In the genomic region with DNA sequence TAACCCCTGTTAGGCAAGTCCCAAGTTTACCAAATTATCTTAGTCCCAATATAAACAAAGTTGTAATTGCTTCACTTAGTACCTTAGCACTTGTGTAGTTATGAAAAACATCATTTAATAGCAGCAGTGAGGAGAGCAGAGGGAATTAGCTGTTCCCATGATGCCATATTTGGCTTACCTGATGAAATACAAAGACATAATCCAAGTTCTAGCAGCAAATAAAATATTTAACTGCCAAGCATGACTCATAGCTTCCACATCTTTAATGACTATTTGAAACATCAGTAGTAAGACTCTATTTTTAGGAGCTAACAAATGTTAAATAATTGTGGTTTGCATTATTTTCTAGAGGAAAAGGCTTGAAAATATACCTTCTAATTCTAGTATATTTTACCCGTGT, we compare ENCODE assay signal across 14 cellular contexts.
DNase-seq lines count a peak whose midpoint lies in the region; ATAC-seq, FAIRE-seq and TF ChIP-seq lines count a peak whose summit lies in the region.
"Had no signal": no experiment of that assay in that cellular context is flagged by ENCODE, and none has a peak within 500 bp of the region (broad histone marks: within the 10 kb centered on the region; RNA-seq: fewer than 3 reads in every experiment).

No MANE protein-coding gene starts in this region.

- no peak for TF ChIP-seq POLR2A in GM12891 (IDR thresholded peaks at IDR 0.05; ENCODE audit: low read depth, low read length)

- H3K27ac ChIP-seq in AG04450 (ENCODE audit: low read depth, low read length) (no peak overlapping the region), ascending aorta (no peak overlapping the region)
- H3K27ac ChIP-seq: HL-60, tibial nerve had no signal

- H3K27me3 ChIP-seq in AG04450 (ENCODE audit: control insufficient read depth, insufficient read depth, low read length) (no peaks in the 10 kb centered on the region), ascending aorta (no peaks in the 10 kb centered on the region)
- H3K27me3 ChIP-seq: tibial nerve had no signal

- POLR2A ChIA-PET in AG04450 (lab: Yijun Ruan, JAX): no interaction called here

- CTCF ChIA-PET in AG04450 (lab: Charles Lee): interaction anchor here (0.7 to 2.2 kb wide), 7 partner anchors 8 to 220 kb away, joined by 3 to 25 read pairs (median 7); no protein-coding TSS in a partner anchor

- no peaks in the 10 kb centered on the region for H3K9me3 ChIP-seq in AG04450 (ENCODE audit: control insufficient read depth, insufficient read depth, low read length)
- no peaks in the 10 kb centered on the region for H3K9me3 ChIP-seq in ascending aorta
- H3K9me3 ChIP-seq: tibial nerve had no signal

- in situ Hi-C loops in astrocyte of the spinal cord (cut with HindIII; ENCODE audit: low sequenced_read_pairs): no loop called here

- H3K36me3 ChIP-seq in ascending aorta: no peaks in the 10 kb centered on the region
- H3K36me3 ChIP-seq: tibial nerve had no signal

- ATAC-seq in GM19397 (IDR thresholded peaks at IDR 0.05; ENCODE audit: unreplicated experiment): no peak

- intact Hi-C loops in ascending aorta (cut with DNase I): no loop called here

- TF ChIP-seq CTCF in AG04450 (IDR thresholded peaks at IDR 0.05; ENCODE audit: low read depth, low read length) (no peak), astrocyte of the spinal cord (IDR thresholded peaks at IDR 0.05; ENCODE audit: low read depth, low read length) (no peak), ascending aorta (IDR thresholded peaks at IDR 0.05) (no peak)

- DNase-seq in AG04450 (ENCODE audit: low read depth, low spot score): peak; percentile 4
- DNase-seq in HS-5 (ENCODE audit: low read depth): peak; percentile 63
- peak; percentile 79 for DNase-seq in astrocyte of the spinal cord (ENCODE audit: low read depth, low spot score)
- DNase-seq in kidney glomerular epithelial cell (lab: John Stamatoyannopoulos, UW): peak; percentile 18
- no peak for DNase-seq in GM12891 (ENCODE audit: insufficient read length, low spot score)
- DNase-seq in ascending aorta (ENCODE audit: low spot score in 2 of 2): no peak
- no peak for DNase-seq in germinal center (ENCODE audit: low spot score)
- DNase-seq: activated CD4-positive, alpha-beta T cell treated with anti-CD3 and anti-CD28 coated beads for 4 hours; activated T-cell treated with anti-CD3 and anti-CD28 coated beads, Interleukin-2, amount 50 U/mL, for 48 hours; nucleus accumbens; T-helper 1 cell had no signal

- H3K4me1 ChIP-seq in ascending aorta: no peaks in the 10 kb centered on the region
- H3K4me1 ChIP-seq: tibial nerve had no signal

- H3K4me3 ChIP-seq in AG04450 (ENCODE audit: low read depth, low read length) (no peak overlapping the region), astrocyte of the spinal cord (ENCODE audit: low read depth, low read length) (no peak overlapping the region), ascending aorta (no peak overlapping the region)
- H3K4me3 ChIP-seq: tibial nerve had no signal

- no peak for FAIRE-seq in GM12891 (lab: Jason Lieb, UNC)

TF ChIP-seq in GM12891, 5 proteins besides CTCF, POLR2A, EP300 and RAD21:
- TF ChIP-seq POU2F2 (IDR thresholded peaks at IDR 0.05; ENCODE audit: low read depth, low read length): no peak
- no peak for TF ChIP-seq SPI1 (IDR thresholded peaks at IDR 0.05; ENCODE audit: low read depth, low read length)
- TF ChIP-seq POLR2AphosphoS5 (IDR thresholded peaks at IDR 0.05; ENCODE audit: low read depth, low read length): no peak
- no peak for TF ChIP-seq TAF1 (IDR thresholded peaks at IDR 0.05; ENCODE audit: low read depth, low read length)
- no peak for TF ChIP-seq PAX5 (IDR thresholded peaks at IDR 0.05; ENCODE audit: insufficient read depth, low read length, severe bottlenecking)

Comparison
In these comparisons a context has a peak if more than half of its experiments do, and no peak if none do; other contexts are left out.
1. DNase-seq: peak in AG04450 (single experiment), HS-5 (single experiment), astrocyte of the spinal cord (single experiment) and kidney glomerular epithelial cell (single experiment); none in GM12891 (single experiment), ascending aorta (0 of 2) and germinal center (single experiment).